20 cellular contexts compared by ENCODE assay signal in the genomic region with DNA sequence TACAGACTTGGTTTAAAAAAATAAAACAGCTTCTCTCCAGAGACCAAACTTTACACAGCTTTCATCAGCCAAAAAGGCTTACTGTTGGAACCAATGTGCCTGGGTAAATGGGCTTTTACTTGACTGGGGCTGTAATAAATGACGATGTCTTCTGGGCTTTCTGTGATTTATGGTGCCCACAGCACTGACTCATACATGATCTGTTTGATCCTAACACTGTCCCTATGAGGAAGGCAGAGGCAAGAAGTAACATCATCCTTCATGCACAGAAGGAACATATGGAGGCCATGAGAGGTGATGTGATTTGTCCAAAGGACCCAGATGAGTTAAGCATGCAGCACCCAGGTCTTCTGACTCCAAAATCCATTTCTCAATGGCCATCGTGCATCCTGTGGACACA.
DNase-seq lines count a peak whose midpoint lies in the region; ATAC-seq and TF ChIP-seq lines count a peak whose summit lies in the region.
"Had no signal": no experiment of that assay in that cellular context is flagged by ENCODE, and none has a peak within 500 bp of the region (broad histone marks: within the 10 kb centered on the region; RNA-seq: fewer than 3 reads in every experiment).

No MANE protein-coding gene starts in this region.

- H3K27me3 Mint-ChIP-seq in HFFc6 (ENCODE audit: insufficient read depth) (no peaks in the 10 kb centered on the region), endothelial cell (ENCODE audit: unreplicated experiment) (peaks cover 15% of the 10 kb centered on the region)
- H3K27me3 Mint-ChIP-seq: B cell; CD4-positive, alpha-beta T cell had no signal

- H3K4me3 Mint-ChIP-seq in HFFc6 = no peak overlapping the region
- H3K4me3 Mint-ChIP-seq in endothelial cell (ENCODE audit: unreplicated experiment) = peak overlapping the region; percentile 63
- H3K4me3 Mint-ChIP-seq in stimulated activated effector memory CD8-positive, alpha-beta T cell treated with anti-CD3 and anti-CD28 coated beads, Interleukin-12 subunit alpha, Interleukin-12 subunit beta, amount 100 ng/mL, for 72 hours = no peak overlapping the region
- H3K4me3 Mint-ChIP-seq: B cell; CD4-positive, alpha-beta T cell had no signal

- ATAC-seq in stimulated activated effector memory CD8-positive, alpha-beta T cell treated with anti-CD3 and anti-CD28 coated beads, Interleukin-12 subunit alpha, Interleukin-12 subunit beta, amount 100 ng/mL, for 72 hours = no peak
- ATAC-seq: GM12878 had no signal

- H3K36me3 Mint-ChIP-seq in HFFc6 (ENCODE audit: low read depth) (peaks cover 17% of the 10 kb centered on the region), endothelial cell (ENCODE audit: low read depth, unreplicated experiment) (peaks cover 72% of the 10 kb centered on the region)
- peaks cover 56% of the 10 kb centered on the region for H3K36me3 Mint-ChIP-seq in stimulated activated effector memory CD8-positive, alpha-beta T cell treated with anti-CD3 and anti-CD28 coated beads, Interleukin-12 subunit alpha, Interleukin-12 subunit beta, amount 100 ng/mL, for 72 hours

- H3K9me3 Mint-ChIP-seq in HFFc6 (no peaks in the 10 kb centered on the region), endothelial cell (ENCODE audit: unreplicated experiment) (no peaks in the 10 kb centered on the region)
- H3K9me3 Mint-ChIP-seq in stimulated activated effector memory CD8-positive, alpha-beta T cell treated with anti-CD3 and anti-CD28 coated beads, Interleukin-12 subunit alpha, Interleukin-12 subunit beta, amount 100 ng/mL, for 72 hours = no peaks in the 10 kb centered on the region
- H3K9me3 Mint-ChIP-seq: CD4-positive, alpha-beta T cell had no signal

- DNase-seq in ELR (ENCODE audit: low read depth) (peak; percentile 40), HFFc6 (peak; percentile 31), endothelial cell (ENCODE audit: low spot score) (no peak), NCI-H1436 treated with DMSO at 0.1 percent for 48 hours (lab: John Stamatoyannopoulos, UW) (no peak), NCI-H524 (lab: John Stamatoyannopoulos, UW) (no peak), amygdala (lab: John Stamatoyannopoulos, UW) (no peak)
- no peak for DNase-seq in stimulated activated effector memory CD8-positive, alpha-beta T cell treated with anti-CD3 and anti-CD28 coated beads, Interleukin-12 subunit alpha, Interleukin-12 subunit beta, amount 100 ng/mL, for 72 hours (ENCODE audit: low spot score in 2 of 2)
- DNase-seq: ACHN; CD4-positive, alpha-beta T cell; GM23248; NCI-H1048; NCI-H1694; NCI-H2107; NCI-H226; NCI-H526; RPMI8226; SJCRH30; SW 1271 had no signal

- H3K27ac Mint-ChIP-seq in HFFc6 (no peak overlapping the region), endothelial cell (ENCODE audit: unreplicated experiment) (peak overlapping the region; percentile 45)
- H3K27ac Mint-ChIP-seq in stimulated activated effector memory CD8-positive, alpha-beta T cell treated with anti-CD3 and anti-CD28 coated beads, Interleukin-12 subunit alpha, Interleukin-12 subunit beta, amount 100 ng/mL, for 72 hours = peak overlapping the region; percentile 46
- H3K27ac Mint-ChIP-seq: B cell; CD4-positive, alpha-beta T cell had no signal

- TF ChIP-seq CTCF in HFFc6 (IDR thresholded peaks at IDR 0.05) (no peak), endothelial cell (IDR thresholded peaks at IDR 0.05; ENCODE audit: unreplicated experiment) (no peak)

- H3K4me1 Mint-ChIP-seq in HFFc6 (ENCODE audit: low read depth) = peaks cover 7% of the 10 kb centered on the region
- H3K4me1 Mint-ChIP-seq in endothelial cell (ENCODE audit: unreplicated experiment) = peaks cover 27% of the 10 kb centered on the region
- H3K4me1 Mint-ChIP-seq in stimulated activated effector memory CD8-positive, alpha-beta T cell treated with anti-CD3 and anti-CD28 coated beads, Interleukin-12 subunit alpha, Interleukin-12 subunit beta, amount 100 ng/mL, for 72 hours = peaks cover 6% of the 10 kb centered on the region

Comparison
In these comparisons a context has a peak if more than half of its experiments do, and no peak if none do; other contexts are left out.
1. DNase-seq: peak in ELR (single experiment) and HFFc6 (single experiment); none in endothelial cell (single experiment), stimulated activated effector memory CD8-positive, alpha-beta T cell treated with anti-CD3 and anti-CD28 coated beads, Interleukin-12 subunit alpha, Interleukin-12 subunit beta, amount 100 ng/mL, for 72 hours (0 of 2), NCI-H1436 treated with DMSO at 0.1 percent for 48 hours (single experiment), NCI-H524 (0 of 2) and amygdala (0 of 56).